8 cellular contexts compared by ENCODE assay signal in genomic region chr15:88637841-88638625, GRCh38. TPM values are rescaled to one million over a fixed set of nuclear protein-coding genes. Genes with fewer than 3 reads are reported as not detected.
DNase-seq lines count a peak whose midpoint lies in the region; ATAC-seq and TF ChIP-seq lines count a peak whose summit lies in the region.

No MANE protein-coding gene starts in this region.

- peaks cover 77% of the 10 kb centered on the region for H3K4me1 Mint-ChIP-seq in activated CD4-positive, alpha-beta memory T cell treated with anti-CD3 and anti-CD28 coated beads for 36 hours (ENCODE audit: low read depth)

- H3K4me3 Mint-ChIP-seq in activated CD4-positive, alpha-beta memory T cell treated with anti-CD3 and anti-CD28 coated beads for 36 hours, result peak overlapping the region; percentile 82

- intact Hi-C loops in activated CD4-positive, alpha-beta memory T cell treated with anti-CD3 and anti-CD28 coated beads for 36 hours (cut with micrococcal nuclease), result loop anchor here (1.0 kb wide), 3 partner anchors 15 to 92 kb away; partner anchors contain the start of gene DET1
- intact Hi-C loops in left ventricle myocardium superior (cut with micrococcal nuclease), result no loop called here

- H3K27me3 ChIP-seq in H7 (ENCODE audit: control insufficient read depth, insufficient read depth, low read length) (no peaks in the 10 kb centered on the region), skeletal muscle satellite cell (ENCODE audit: control insufficient read depth, insufficient read depth, low read length) (no peaks in the 10 kb centered on the region)

- in situ Hi-C loops in GM13977 (cut with MboI; ENCODE audit: low pct_unique_long_range_greater_than_20kb, low sequenced_read_pairs, unreplicated experiment), result no loop called here

- peaks cover 1% of the 10 kb centered on the region for H3K36me3 ChIP-seq in H7 (replicated peaks; ENCODE audit: control insufficient read depth, insufficient read depth, low read length)
- peaks cover 21% of the 10 kb centered on the region for H3K36me3 ChIP-seq in skeletal muscle satellite cell (ENCODE audit: insufficient read depth, low read length)

- no peaks in the 10 kb centered on the region for H3K9me3 ChIP-seq in skeletal muscle satellite cell (replicated peaks; ENCODE audit: low read length)

- peaks cover 40% of the 10 kb centered on the region for H3K36me3 Mint-ChIP-seq in activated CD4-positive, alpha-beta memory T cell treated with anti-CD3 and anti-CD28 coated beads for 36 hours

- CTCF ChIA-PET in activated CD4-positive, alpha-beta memory T cell treated with anti-CD3 and anti-CD28 coated beads for 36 hours (lab: Charles Lee), result interaction anchor here (0.5 to 2.4 kb wide), 11 partner anchors 17 to 540 kb away, joined by 3 to 12 read pairs (median 5); partner anchors contain the start of genes HAPLN3, MRPL46 and MRPS11

- H3K9me3 Mint-ChIP-seq in activated CD4-positive, alpha-beta memory T cell treated with anti-CD3 and anti-CD28 coated beads for 36 hours, result no peaks in the 10 kb centered on the region

- no peaks in the 10 kb centered on the region for H3K27me3 Mint-ChIP-seq in activated CD4-positive, alpha-beta memory T cell treated with anti-CD3 and anti-CD28 coated beads for 36 hours

- peaks cover 24% of the 10 kb centered on the region for H3K4me1 ChIP-seq in skeletal muscle satellite cell (ENCODE audit: control insufficient read depth, insufficient read depth, low read length)

- POLR2A ChIA-PET in activated CD4-positive, alpha-beta memory T cell treated with anti-CD3 and anti-CD28 coated beads for 36 hours (lab: Charles Lee), result interaction anchor here (0.6 to 1.7 kb wide), 6 partner anchors 10 to 530 kb away, joined by 3 to 30 read pairs (median 4); no protein-coding TSS in a partner anchor

- H3K4me2 ChIP-seq in skeletal muscle satellite cell (ENCODE audit: low read length), result peak overlapping the region; percentile 71

- H3K27ac Mint-ChIP-seq in activated CD4-positive, alpha-beta memory T cell treated with anti-CD3 and anti-CD28 coated beads for 36 hours, result peak overlapping the region; percentile 99

- H3K4me3 ChIP-seq in H7 (ENCODE audit: insufficient read depth, low read depth, low read length), result peak overlapping the region; percentile 9; the same call in 1 of the 2 replicates
- H3K4me3 ChIP-seq in skeletal muscle satellite cell (ENCODE audit: low read length), result peak overlapping the region; percentile 58

- TF ChIP-seq CTCF in GM13977 (IDR thresholded peaks at IDR 0.05; ENCODE audit: extremely low read depth, insufficient read depth, missing control alignments), result no peak

- peak overlapping the region; percentile 73 for H3K9ac ChIP-seq in skeletal muscle satellite cell (ENCODE audit: low read depth, low read length)

- DNase-seq in H7, result no peak
- DNase-seq in activated CD4-positive, alpha-beta memory T cell treated with anti-CD3 and anti-CD28 coated beads for 36 hours, result no peak
- no peak for DNase-seq in left ventricle myocardium superior
- no peak for DNase-seq in GM13977 (ENCODE audit: low spot score)
- DNase-seq in central memory CD4-positive, alpha-beta T cell, result no peak
- DNase-seq in midbrain (lab: John Stamatoyannopoulos, UW), result no peak

- ATAC-seq in left ventricle myocardium superior, result peak; percentile 27
- no peak for ATAC-seq in GM21717 (IDR thresholded peaks at IDR 0.05; ENCODE audit: unreplicated experiment)

RNA-seq across cellular contexts. Expression of gene ISG20, which starts 0.8 kb away (rescaled TPM):
- 0.14 and 3.4 TPM in 2 replicates for total RNA-seq in H7 (2014; rRNA removed; shearing (Covaris generic))
- 10 to 100 TPM; 68.2 to 74.5 TPM for total RNA-seq in activated CD4-positive, alpha-beta memory T cell treated with anti-CD3 and anti-CD28 coated beads for 36 hours
- total RNA-seq in left ventricle myocardium superior, result 3.6 TPM
- 1.7 and 2.0 TPM in 2 replicates for total RNA-seq in skeletal muscle satellite cell (2012; rRNA removed)

RNA-seq across cellular contexts. Expression of gene AEN, which starts 16.9 kb away (rescaled TPM):
- total RNA-seq in H7 (2014; rRNA removed; shearing (Covaris generic)), result 60.7 and 64.8 TPM in 2 replicates
- 10 to 100 TPM; 55.5 to 55.7 TPM for total RNA-seq in activated CD4-positive, alpha-beta memory T cell treated with anti-CD3 and anti-CD28 coated beads for 36 hours
- 9.8 TPM for total RNA-seq in left ventricle myocardium superior
- 41.5 and 48.4 TPM in 2 replicates for total RNA-seq in skeletal muscle satellite cell (2012; rRNA removed)

Comparison
In these comparisons a context has a peak if more than half of its experiments do, and no peak if none do; other contexts are left out.
1. RNA of gene ISG20, which starts 0.8 kb away (total RNA-seq): 68.2 to 74.5 TPM in activated CD4-positive, alpha-beta memory T cell treated with anti-CD3 and anti-CD28 coated beads for 36 hours; 3.6 TPM in left ventricle myocardium superior (single experiment) and 0.14 to 3.4 TPM in H7; every median in the first group is over 10 times any median in the second.